8 cellular contexts compared by ENCODE assay signal in the genomic region with DNA sequence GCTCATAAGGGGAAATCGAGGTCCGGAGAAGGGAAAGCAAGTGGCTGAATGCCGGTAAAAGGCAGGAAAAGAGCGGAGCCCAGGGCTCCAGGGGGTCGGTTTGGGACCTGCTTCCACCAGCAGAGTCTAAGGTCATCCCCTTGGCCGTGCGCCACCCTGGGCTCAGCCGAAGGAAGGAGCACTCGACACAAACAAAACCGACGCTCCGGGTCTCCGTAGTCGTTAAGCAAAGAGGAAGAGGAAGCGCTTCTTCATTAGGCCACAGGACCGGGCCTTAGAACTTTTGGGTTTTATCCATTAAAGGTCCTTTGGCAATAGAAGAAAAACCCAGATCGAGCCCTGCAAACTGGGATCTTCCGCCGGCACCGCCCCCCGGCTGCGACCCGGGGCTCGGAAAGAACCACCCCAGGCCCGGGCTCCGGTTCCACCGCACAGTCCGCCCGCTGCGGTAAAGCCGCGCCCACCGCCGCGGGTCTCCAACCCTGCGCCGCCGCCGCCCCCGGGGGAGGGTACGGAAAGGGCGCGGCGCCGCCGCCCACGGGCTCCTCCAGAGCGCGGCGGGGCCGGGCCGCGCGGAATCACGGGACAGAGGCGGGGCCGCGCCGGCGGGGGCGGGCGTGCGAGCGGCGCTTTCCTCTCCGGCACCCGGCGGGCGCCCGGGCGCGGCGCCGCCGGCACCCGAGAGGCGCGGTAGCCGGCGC. TPM values are rescaled to one million over a fixed set of nuclear protein-coding genes. Genes with fewer than 3 reads are reported as not detected.
A peak's percentile ranks its signal among the peaks of the same experiment; 100 is the strongest.
DNase-seq lines count a peak whose midpoint lies in the region; ATAC-seq, FAIRE-seq and TF ChIP-seq lines count a peak whose summit lies in the region.

Gene TTL (plus strand): TSS at position 629 of the 701 bp plus-strand sequence. CDS start 189 bp downstream, outside the sequence.

- intact Hi-C loops in left cardiac atrium (cut with DNase I) = loop anchor here (2.0 to 10.0 kb wide), 4 partner anchors 61 to 166 kb away; partner anchors contain the start of genes POLR1B (in 2 of the 2) and SLC20A1 (in 1 of the 2)

- DNase-seq in GM03348 (ENCODE audit: low spot score) (peak; percentile 94), H54 (ENCODE audit: insufficient read length, low spot score) (peak; percentile 82), T-helper 1 cell (peak; percentile 61 to 80 (median 63)), amniotic epithelial cell (ENCODE audit: low read depth) (peak; percentile 53), left cardiac atrium (peak; percentile 83), progenitor cell of endocrine pancreas (ENCODE audit: low spot score, unreplicated experiment) (peak; percentile 50), upper lobe of left lung (peak; percentile 82 to 97)

- peaks cover 32% of the 10 kb centered on the region for H3K4me1 ChIP-seq in Loucy (ENCODE audit: insufficient read depth, low read length, poor library complexity, severe bottlenecking)
- H3K4me1 ChIP-seq in upper lobe of left lung = peaks cover 17 to 42% (median 26%) of the 10 kb centered on the region in 4 donors

- FAIRE-seq in H54 (lab: Jason Lieb, UNC) = no peak

- no peak for TF ChIP-seq EP300 in upper lobe of left lung (IDR thresholded peaks at IDR 0.05)

- no peaks in the 10 kb centered on the region for H3K36me3 ChIP-seq in Loucy (ENCODE audit: insufficient read depth, low read length)
- no peaks in the 10 kb centered on the region for H3K36me3 ChIP-seq in upper lobe of left lung

- H3K79me2 ChIP-seq in Loucy (ENCODE audit: insufficient read depth, low read length) = peaks cover 38% of the 10 kb centered on the region

- H3K27ac ChIP-seq in upper lobe of left lung = peak within 1 kb of the TSS; percentile 85 to 93 (median 90)

- no peaks in the 10 kb centered on the region for H3F3A ChIP-seq in Loucy (ENCODE audit: low read depth)

- H3K27me3 ChIP-seq in Loucy (ENCODE audit: insufficient read depth, low read length, poor library complexity, severe bottlenecking) (no peaks in the 10 kb centered on the region), upper lobe of left lung (no peaks in the 10 kb centered on the region)

- peak within 1 kb of the TSS; percentile 87 for H2AFZ ChIP-seq in Loucy (ENCODE audit: low read length)

- TF ChIP-seq CTCF in Loucy (conservative IDR thresholded peaks at IDR 0.05; ENCODE audit: low read length) (no peak), progenitor cell of endocrine pancreas (IDR thresholded peaks at IDR 0.05; ENCODE audit: unreplicated experiment) (no peak), upper lobe of left lung (IDR thresholded peaks at IDR 0.05) (peak in 1 of 6 experiments; percentile 16)

- peak within 1 kb of the TSS; percentile 92 for H3K4me3 Mint-ChIP-seq in progenitor cell of endocrine pancreas (ENCODE audit: low read depth)

- H3K9me3 Mint-ChIP-seq in progenitor cell of endocrine pancreas (ENCODE audit: low read depth) = no peaks in the 10 kb centered on the region

- ATAC-seq in left cardiac atrium (peak; percentile 93 to 96), upper lobe of left lung (ENCODE audit: low FRiP score in 2 of 2) (peak; percentile 83 to 96)

- H3K4me3 ChIP-seq in Loucy (ENCODE audit: low read length, poor library complexity, severe bottlenecking) (peak within 1 kb of the TSS; percentile 90), upper lobe of left lung (peak within 1 kb of the TSS; percentile 81 to 92 (median 88))

- TF ChIP-seq POLR2A in H54 (IDR thresholded peaks at IDR 0.05; ENCODE audit: low read depth, low read length) (peak; percentile 46; the same call in 1 of the 2 replicates), upper lobe of left lung (IDR thresholded peaks at IDR 0.05) (peak in 3 of 4 donors; percentile 17 to 61 (median 30))

- peaks cover 4% of the 10 kb centered on the region for H3K36me3 Mint-ChIP-seq in progenitor cell of endocrine pancreas (ENCODE audit: insufficient read depth)

- H3K4me1 Mint-ChIP-seq in progenitor cell of endocrine pancreas (ENCODE audit: low read depth) = peaks cover 20% of the 10 kb centered on the region

- WGBS in upper lobe of left lung, 2 donors = 0 to 1% methylated on average over 32 to 34 of the region's 80 CpGs

- no peaks in the 10 kb centered on the region for H3K9me3 ChIP-seq in Loucy (ENCODE audit: insufficient read depth, low read depth, low read length)
- H3K9me3 ChIP-seq in upper lobe of left lung = no peaks in the 10 kb centered on the region

- H3K4me2 ChIP-seq in Loucy (ENCODE audit: low read depth, low read length, poor library complexity, severe bottlenecking) = peak within 1 kb of the TSS; percentile 95

- H4K20me1 ChIP-seq in Loucy (ENCODE audit: insufficient read depth, low read length, poor library complexity, severe bottlenecking) = no peaks in the 10 kb centered on the region

- H3K27me3 Mint-ChIP-seq in progenitor cell of endocrine pancreas = peaks cover 6% of the 10 kb centered on the region

- no peaks in the 10 kb centered on the region for H3K9me2 ChIP-seq in Loucy (replicated peaks; ENCODE audit: low read depth, low read length)

- H3K27ac Mint-ChIP-seq in progenitor cell of endocrine pancreas = peak within 1 kb of the TSS; percentile 95

- H3K9ac ChIP-seq in Loucy (ENCODE audit: low read depth, low read length, poor library complexity, severe bottlenecking) = peak within 1 kb of the TSS; percentile 78

RNA-seq across cellular contexts. Expression of gene TTL, which starts in this region (rescaled TPM):
- total RNA-seq in left cardiac atrium (10 to 100 TPM; 39.2 to 44.1 TPM), progenitor cell of endocrine pancreas (35.9 and 37.0 TPM in 2 replicates), upper lobe of left lung (10 to 100 TPM; 11.5 to 45.4 (median 27.8) TPM)

Comparison
In these comparisons a context has a peak if more than half of its experiments do, and no peak if none do; other contexts are left out.
1. Peak in every context shown above with its lines: DNase-seq, ATAC-seq, H3K4me3 ChIP-seq and H3K27ac ChIP-seq.